8 cellular contexts compared by ENCODE assay signal in genomic region chr3:17023006-17023664, GRCh38.
DNase-seq lines count a peak whose midpoint lies in the region; ATAC-seq and TF ChIP-seq lines count a peak whose summit lies in the region.

No MANE protein-coding gene starts in this region.

- CTCF ChIA-PET in RWPE1 (lab: Yijun Ruan, JAX): no interaction called here

- no peak for TF ChIP-seq CTCF in RWPE1 (conservative IDR thresholded peaks at IDR 0.05; ENCODE audit: low read depth)

- DNase-seq in Right ventricle myocardium inferior (ENCODE audit: missing footprints) (no peak), Right ventricle myocardium superior (no peak), M059J (ENCODE audit: low read depth) (peak; percentile 40), RWPE1 (ENCODE audit: low spot score) (no peak), NOMO-1 treated with DMSO at 0.1 percent for 48 hours (lab: John Stamatoyannopoulos, UW; ENCODE audit: unreplicated experiment) (no peak), caudate nucleus (lab: John Stamatoyannopoulos, UW) (no peak)
- peak; percentile 17 for DNase-seq in activated naive CD8-positive, alpha-beta T cell treated with anti-CD3 and anti-CD28 coated beads, Interleukin-2, amount 50 U/mL, for 16 hours (ENCODE audit: low read depth, low spot score)
- DNase-seq in stimulated activated CD8-positive, alpha-beta memory T cell treated with anti-CD3 and anti-CD28 coated beads, Interleukin-4, amount 100 ng/mL, for 24 hours (ENCODE audit: low read depth): peak; percentile 24

- intact Hi-C loops in Right ventricle myocardium inferior (cut with DNase I): no loop called here
- intact Hi-C loops in Right ventricle myocardium superior (cut with DNase I): no loop called here

- no peak overlapping the region for H3K27ac ChIP-seq in RWPE1
- no peak overlapping the region for H3K27ac ChIP-seq in caudate nucleus (ENCODE audit: low read depth, low read length)

- peak; percentile 35 for ATAC-seq in Right ventricle myocardium inferior
- no peak for ATAC-seq in Right ventricle myocardium superior (ENCODE audit: poor library complexity)

- POLR2A ChIA-PET in RWPE1 (lab: Yijun Ruan, JAX; ENCODE audit: low non-redundant PET): no interaction called here

Comparison
In these comparisons a context has a peak if more than half of its experiments do, and no peak if none do; other contexts are left out.
1. DNase-seq: peak in M059J (single experiment), activated naive CD8-positive, alpha-beta T cell treated with anti-CD3 and anti-CD28 coated beads, Interleukin-2, amount 50 U/mL, for 16 hours (single experiment) and stimulated activated CD8-positive, alpha-beta memory T cell treated with anti-CD3 and anti-CD28 coated beads, Interleukin-4, amount 100 ng/mL, for 24 hours (single experiment); none in Right ventricle myocardium inferior (single experiment), Right ventricle myocardium superior (single experiment), RWPE1 (single experiment), NOMO-1 treated with DMSO at 0.1 percent for 48 hours (single experiment) and caudate nucleus (0 of 61).